ENCODE assay signal across 14 cellular contexts in genomic region chr20:57941572-57942381, GRCh38.
DNase-seq lines count a peak whose midpoint lies in the region; ATAC-seq and TF ChIP-seq lines count a peak whose summit lies in the region.
"Had no signal": no experiment of that assay in that cellular context is flagged by ENCODE, and none has a peak within 500 bp of the region (broad histone marks: within the 10 kb centered on the region; RNA-seq: fewer than 3 reads in every experiment).

No MANE protein-coding gene starts in this region.

- H3K9me3 ChIP-seq in gastroesophageal sphincter (peaks cover 0 to 2% (median 0%) of the 10 kb centered on the region in 3 donors), prostate gland (no peaks in the 10 kb centered on the region)

- TF ChIP-seq CTCF in gastroesophageal sphincter (IDR thresholded peaks at IDR 0.05) (no peak), prostate gland (IDR thresholded peaks at IDR 0.05) (no peak), GM13977 (IDR thresholded peaks at IDR 0.05; ENCODE audit: extremely low read depth, insufficient read depth, missing control alignments) (no peak)

- no peak for TF ChIP-seq EP300 in gastroesophageal sphincter (IDR thresholded peaks at IDR 0.05)

- H3K4me3 ChIP-seq in gastroesophageal sphincter, result no peak overlapping the region
- H3K4me3 ChIP-seq in prostate gland, result no peak overlapping the region
- H3K4me3 ChIP-seq: GM12878 had no signal

- intact Hi-C loops in prostate gland (cut with DNase I), result no loop called here

- POLR2A ChIA-PET in HEK293T (lab: Yijun Ruan, JAX), result no interaction called here

- TF ChIP-seq POLR2A in gastroesophageal sphincter (IDR thresholded peaks at IDR 0.05) (no peak), prostate gland (IDR thresholded peaks at IDR 0.05) (no peak)

- no peaks in the 10 kb centered on the region for H3K27me3 ChIP-seq in gastroesophageal sphincter
- H3K27me3 ChIP-seq in prostate gland (replicated peaks; ENCODE audit: insufficient read depth), result no peaks in the 10 kb centered on the region

- H3K4me1 ChIP-seq in gastroesophageal sphincter, result no peaks in the 10 kb centered on the region
- H3K4me1 ChIP-seq in prostate gland (replicated peaks), result peaks cover 3% of the 10 kb centered on the region

- H3K27ac ChIP-seq in gastroesophageal sphincter (no peak overlapping the region), prostate gland (peak overlapping the region; percentile 74 to 80)

- in situ Hi-C loops in GM13977 (cut with MboI; ENCODE audit: low pct_unique_long_range_greater_than_20kb, low sequenced_read_pairs, unreplicated experiment), result no loop called here

- CTCF ChIA-PET in HEK293T (lab: Yijun Ruan, JAX), result no interaction called here

- 72 to 89% methylated on average over 5 to 11 of the region's 17 CpGs for WGBS in gastroesophageal sphincter (ENCODE audit: low coverage in 1 of 2), 2 donors
- 46% methylated on average over 17 of the region's 17 CpGs for WGBS in prostate gland

- H3K36me3 ChIP-seq in gastroesophageal sphincter (no peaks in the 10 kb centered on the region), prostate gland (no peaks in the 10 kb centered on the region)

- ATAC-seq in gastroesophageal sphincter, result peak; percentile 53
- no peak for ATAC-seq in HG03095 (IDR thresholded peaks at IDR 0.05; ENCODE audit: unreplicated experiment)
- ATAC-seq: GM12878 had no signal

- DNase-seq in HEK293T (ENCODE audit: extremely low spot score), result peak; percentile 49
- DNase-seq in NCI-H748 treated with DMSO at 0.1 percent for 48 hours (lab: John Stamatoyannopoulos, UW), result peak; percentile 53
- DNase-seq in prostate gland (ENCODE audit: low spot score), result peak; percentile 33
- no peak for DNase-seq in GM13977 (ENCODE audit: low spot score)
- DNase-seq in nucleus accumbens (lab: John Stamatoyannopoulos, UW), result no peak
- DNase-seq: activated CD8-positive, alpha-beta memory T cell treated with anti-CD3 and anti-CD28 coated beads for 24 hours; amygdala; cortex of kidney; erythroblast; glutamatergic neuron; NCI-H2107 had no signal

TF ChIP-seq in HEK293T, 16 proteins besides CTCF, POLR2A, EP300 and RAD21:
- TF ChIP-seq L3MBTL2 (conservative IDR thresholded peaks at IDR 0.05) (0 out of 2 replicates have a peak, but pooled peaks have one; percentile 19), HDGF (IDR thresholded peaks at IDR 0.05; ENCODE audit: borderline replicate concordance) (no peak), FOXM1 (IDR thresholded peaks at IDR 0.05; ENCODE audit: borderline replicate concordance) (no peak), SUZ12 (IDR thresholded peaks at IDR 0.05) (no peak), ELF4 (IDR thresholded peaks at IDR 0.05) (no peak), NFRKB (IDR thresholded peaks at IDR 0.05) (no peak), TARDBP (IDR thresholded peaks at IDR 0.05) (no peak), ZNF384 (IDR thresholded peaks at IDR 0.05) (no peak), ARNT (IDR thresholded peaks at IDR 0.05) (no peak), SP1 (IDR thresholded peaks at IDR 0.05) (no peak), LEF1 (IDR thresholded peaks at IDR 0.05; ENCODE audit: borderline replicate concordance) (no peak), CTBP1 (IDR thresholded peaks at IDR 0.05; ENCODE audit: borderline replicate concordance) (peak; percentile 49; the same call in 1 of the 2 replicates), BHLHE40 (IDR thresholded peaks at IDR 0.05; ENCODE audit: borderline replicate concordance) (no peak), FOXK2 (IDR thresholded peaks at IDR 0.05) (no peak), FOXA1 (IDR thresholded peaks at IDR 0.05) (no peak)
- TF ChIP-seq, protein P1, sequence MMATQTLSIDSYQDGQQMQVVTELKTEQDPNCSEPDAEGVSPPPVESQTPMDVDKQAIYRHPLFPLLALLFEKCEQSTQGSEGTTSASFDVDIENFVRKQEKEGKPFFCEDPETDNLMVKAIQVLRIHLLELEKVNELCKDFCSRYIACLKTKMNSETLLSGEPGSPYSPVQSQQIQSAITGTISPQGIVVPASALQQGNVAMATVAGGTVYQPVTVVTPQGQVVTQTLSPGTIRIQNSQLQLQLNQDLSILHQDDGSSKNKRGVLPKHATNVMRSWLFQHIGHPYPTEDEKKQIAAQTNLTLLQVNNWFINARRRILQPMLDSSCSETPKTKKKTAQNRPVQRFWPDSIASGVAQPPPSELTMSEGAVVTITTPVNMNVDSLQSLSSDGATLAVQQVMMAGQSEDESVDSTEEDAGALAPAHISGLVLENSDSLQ (IDR thresholded peaks at IDR 0.05), result peak; percentile 82
TF ChIP-seq in HEK293T: peak in this region for 3.

Comparison
In these comparisons a context has a peak if more than half of its experiments do, and no peak if none do; other contexts are left out.
1. DNase-seq: peak in HEK293T (single experiment), NCI-H748 treated with DMSO at 0.1 percent for 48 hours (single experiment) and prostate gland (single experiment); none in GM13977 (single experiment) and nucleus accumbens (0 of 56).
2. H3K27ac ChIP-seq: peak in prostate gland (2 of 2); none in gastroesophageal sphincter (0 of 4).